8 cellular contexts compared by ENCODE assay signal in genomic region chr10:3785849-3786290, GRCh38. TPM values are rescaled to one million over a fixed set of nuclear protein-coding genes. Genes with fewer than 3 reads are reported as not detected.
DNase-seq lines count a peak whose midpoint lies in the region; ATAC-seq and TF ChIP-seq lines count a peak whose summit lies in the region.

No MANE protein-coding gene starts in this region.

- no peak for TF ChIP-seq POLR2A in GM18505 (IDR thresholded peaks at IDR 0.05; ENCODE audit: borderline replicate concordance, extremely low read depth, insufficient read depth, insufficient read length)

- ATAC-seq in GM18505 (IDR thresholded peaks at IDR 0.05; ENCODE audit: unreplicated experiment), result peak; percentile 8
- ATAC-seq in naive thymus-derived CD4-positive, alpha-beta T cell, result no peak
- ATAC-seq in HG03039 (IDR thresholded peaks at IDR 0.05; ENCODE audit: unreplicated experiment), result no peak

- H3K27ac Mint-ChIP-seq in activated CD4-positive, alpha-beta T cell treated with anti-CD3 and anti-CD28 coated beads, Interleukin-2, amount 10 ng/mL, durations not matched to agents 24 days and 14 days, result peak overlapping the region; percentile 99
- peak overlapping the region; percentile 93 to 99 (median 99) for H3K27ac Mint-ChIP-seq in naive thymus-derived CD4-positive, alpha-beta T cell

- peaks cover 0 to 7% of the 10 kb centered on the region in 2 donors for H3K4me1 ChIP-seq in esophagus (ENCODE audit: control insufficient read depth in 2 of 2, insufficient read depth in 2 of 2, low read length in 1 of 2)
- peaks cover 16 to 25% of the 10 kb centered on the region in 2 donors for H3K4me1 ChIP-seq in naive thymus-derived CD4-positive, alpha-beta T cell (ENCODE audit: control insufficient read depth in 2 of 2, insufficient read depth in 2 of 2, low read length in 2 of 2)

- CTCF ChIA-PET in naive thymus-derived CD4-positive, alpha-beta T cell (lab: Charles Lee), result interaction anchor here (1.0 to 1.6 kb wide), 3 partner anchors 10 to 22 kb away, joined by 4 to 5 read pairs (median 4); no protein-coding TSS in a partner anchor

- no peaks in the 10 kb centered on the region for H3K27me3 Mint-ChIP-seq in activated CD4-positive, alpha-beta T cell treated with anti-CD3 and anti-CD28 coated beads, Interleukin-2, amount 10 ng/mL, durations not matched to agents 24 days and 14 days
- peaks cover 0 to 12% (median 0%) of the 10 kb centered on the region in 5 donors for H3K27me3 Mint-ChIP-seq in naive thymus-derived CD4-positive, alpha-beta T cell

- H3K4me3 ChIP-seq in HL-60 (replicated peaks; ENCODE audit: insufficient read depth, low read length) (peak overlapping the region; percentile 34), esophagus (ENCODE audit: low read depth in 1 of 2, low read length in 2 of 2) (peak overlapping the region; percentile 62 to 76)
- peak overlapping the region; percentile 75 for H3K4me3 ChIP-seq in naive thymus-derived CD4-positive, alpha-beta T cell (ENCODE audit: low read length)

- H3K4me3 Mint-ChIP-seq in activated CD4-positive, alpha-beta T cell treated with anti-CD3 and anti-CD28 coated beads, Interleukin-2, amount 10 ng/mL, durations not matched to agents 24 days and 14 days, result peak overlapping the region; percentile 91
- peak overlapping the region; percentile 85 to 99 (median 93) for H3K4me3 Mint-ChIP-seq in naive thymus-derived CD4-positive, alpha-beta T cell

- no peak for TF ChIP-seq CTCF in HL-60 (IDR thresholded peaks at IDR 0.05; ENCODE audit: insufficient read depth, low read length)

- DNase-seq in HL-60 (ENCODE audit: low read depth in 1 of 2, low spot score in 1 of 2) (no peak), 8988T (no peak), NCI-H1436 (lab: John Stamatoyannopoulos, UW) (no peak)
- no peak for DNase-seq in activated CD4-positive, alpha-beta T cell treated with anti-CD3 and anti-CD28 coated beads, Interleukin-2, amount 10 ng/mL, durations not matched to agents 24 days and 14 days
- peak in 3 of 9 donors; percentile 47 to 66 (median 48) for DNase-seq in naive thymus-derived CD4-positive, alpha-beta T cell

- no peaks in the 10 kb centered on the region for H3K9me3 ChIP-seq in esophagus (ENCODE audit: control insufficient read depth in 2 of 2, insufficient read depth in 1 of 2, low read depth in 1 of 2, low read length in 1 of 2)
- H3K9me3 ChIP-seq in naive thymus-derived CD4-positive, alpha-beta T cell (ENCODE audit: control insufficient read depth in 2 of 3, low read length in 3 of 3), result no peaks in the 10 kb centered on the region

- H3K27ac ChIP-seq in HL-60 (replicated peaks), result peak overlapping the region; percentile 86
- peak overlapping the region; percentile 100 for H3K27ac ChIP-seq in esophagus (ENCODE audit: low read depth in 2 of 2, low read length in 1 of 2)
- H3K27ac ChIP-seq in naive thymus-derived CD4-positive, alpha-beta T cell (ENCODE audit: low read depth, low read length), result peak overlapping the region; percentile 99

- peaks cover 43% of the 10 kb centered on the region for H3K4me1 Mint-ChIP-seq in activated CD4-positive, alpha-beta T cell treated with anti-CD3 and anti-CD28 coated beads, Interleukin-2, amount 10 ng/mL, durations not matched to agents 24 days and 14 days
- peaks cover 16 to 48% (median 32%) of the 10 kb centered on the region in 7 donors for H3K4me1 Mint-ChIP-seq in naive thymus-derived CD4-positive, alpha-beta T cell

- H3K36me3 ChIP-seq in esophagus (ENCODE audit: control insufficient read depth in 2 of 2, insufficient read depth in 2 of 2, low read length in 1 of 2), result peaks cover 8 to 9% of the 10 kb centered on the region in 2 donors
- H3K36me3 ChIP-seq in naive thymus-derived CD4-positive, alpha-beta T cell (ENCODE audit: control insufficient read depth in 2 of 3, insufficient read depth in 3 of 3, low read length in 3 of 3), result peaks cover 0 to 21% (median 12%) of the 10 kb centered on the region in 3 experiments

- intact Hi-C loops in activated CD4-positive, alpha-beta T cell treated with anti-CD3 and anti-CD28 coated beads, Interleukin-2, amount 10 ng/mL, durations not matched to agents 24 days and 14 days (cut with micrococcal nuclease), result loop anchor here (1.0 kb wide), 2 partner anchors 11 to 18 kb away; no protein-coding TSS in a partner anchor
- intact Hi-C loops in naive thymus-derived CD4-positive, alpha-beta T cell (cut with micrococcal nuclease), result loop anchor here (1.0 to 10.0 kb wide), 11 partner anchors 18 to 869 kb away; no protein-coding TSS in a partner anchor

- no peaks in the 10 kb centered on the region for H3K27me3 ChIP-seq in HL-60 (ENCODE audit: insufficient read depth, poor library complexity, severe bottlenecking)
- no peaks in the 10 kb centered on the region for H3K27me3 ChIP-seq in esophagus (ENCODE audit: control insufficient read depth in 1 of 2, insufficient read depth in 2 of 2, low read length in 2 of 2)
- no peaks in the 10 kb centered on the region for H3K27me3 ChIP-seq in naive thymus-derived CD4-positive, alpha-beta T cell (ENCODE audit: control insufficient read depth in 2 of 2, insufficient read depth in 2 of 2, low read length in 2 of 2)

- peaks cover 44% of the 10 kb centered on the region for H3K36me3 Mint-ChIP-seq in activated CD4-positive, alpha-beta T cell treated with anti-CD3 and anti-CD28 coated beads, Interleukin-2, amount 10 ng/mL, durations not matched to agents 24 days and 14 days (ENCODE audit: low read depth)
- peaks cover 12 to 45% (median 20%) of the 10 kb centered on the region in 5 donors for H3K36me3 Mint-ChIP-seq in naive thymus-derived CD4-positive, alpha-beta T cell

- 3 to 6% methylated on average over 18 to 19 of the region's 19 CpGs for WGBS in esophagus, 2 donors

- peaks cover 15% of the 10 kb centered on the region for H3K9me3 Mint-ChIP-seq in activated CD4-positive, alpha-beta T cell treated with anti-CD3 and anti-CD28 coated beads, Interleukin-2, amount 10 ng/mL, durations not matched to agents 24 days and 14 days
- H3K9me3 Mint-ChIP-seq in naive thymus-derived CD4-positive, alpha-beta T cell, result peaks cover 0 to 24% (median 7%) of the 10 kb centered on the region in 11 donors

- POLR2A ChIA-PET in naive thymus-derived CD4-positive, alpha-beta T cell (lab: Charles Lee), result interaction anchor here (0.5 to 6.6 kb wide), 43 partner anchors 9 to 344 kb away, joined by 3 to 401 read pairs (median 7); no protein-coding TSS in a partner anchor

RNA-seq across cellular contexts. Expression of gene KLF6, which starts 0.9 kb away (rescaled TPM):
- total RNA-seq in activated CD4-positive, alpha-beta T cell treated with anti-CD3 and anti-CD28 coated beads, Interleukin-2, amount 10 ng/mL, durations not matched to agents 24 days and 14 days, result 116 and 127 TPM in 2 replicates
- polyA plus RNA-seq in esophagus, result 10 to 100 TPM; 41.6 to 44.7 TPM
- 1,000 to 10,000 TPM in 1 of 5 experiments, 100 to 1,000 TPM in 4; 142 to 1,870 (median 168) TPM for total RNA-seq in naive thymus-derived CD4-positive, alpha-beta T cell
- polyA plus RNA-seq in naive thymus-derived CD4-positive, alpha-beta T cell, result 100 to 1,000 TPM; 153 to 190 TPM
